Comparison of ENCODE assay signal across 26 cellular contexts in genomic region chr4:128665514-128665913, GRCh38.
"Had no signal": no experiment of that assay in that cellular context is flagged by ENCODE, and none has a peak within 500 bp of the region (broad histone marks: within the 10 kb centered on the region; RNA-seq: fewer than 3 reads in every experiment).

No MANE protein-coding gene starts in this region.

- H3K36me3 ChIP-seq: left lung, lower lobe of right lung, pancreas, prostate gland, sigmoid colon, suprapubic skin, thoracic aorta, tibial artery, upper lobe of right lung had no signal

- H3K9me3 ChIP-seq: left lung, lower lobe of right lung, pancreas, prostate gland, sigmoid colon, suprapubic skin, thoracic aorta, tibial artery, upper lobe of right lung had no signal

- H3K27ac ChIP-seq: left lung, lower lobe of right lung, pancreas, prostate gland, sigmoid colon, suprapubic skin, thoracic aorta, tibial artery, upper lobe of right lung had no signal

- ATAC-seq: left colon; left lung; lower lobe of right lung; naive thymus-derived CD8-positive, alpha-beta T cell; pancreas; right cardiac atrium; stimulated activated naive B cell treated with anti-CD40 and anti-IgM and Interleukin-4, amounts not matched to agents 10 μg/mL and 1 μg/mL and 100 μg/mL, for 72 hours; upper lobe of right lung had no signal

- DNase-seq: hypothalamus; immature natural killer cell; kidney; left colon; left lung; lower lobe of right lung; mammary epithelial cell; mesenchymal stem cell; naive thymus-derived CD8-positive, alpha-beta T cell; nucleus accumbens; pancreas; posterior cingulate gyrus; retina; right cardiac atrium; sigmoid colon; stimulated activated CD4-positive, alpha-beta T cell treated with anti-CD3 and anti-CD28 coated beads, Interleukin-12 subunit alpha, Interleukin-12 subunit beta, amount 100 ng/mL, for 4 hours; stimulated activated CD4-positive, alpha-beta T cell treated with anti-CD3 and anti-CD28 coated beads, Interleukin-15, amount 100 ng/mL, for 24 hours; stimulated activated CD4-positive, alpha-beta T cell treated with anti-CD3 and anti-CD28 coated beads, Interleukin-2, amount 100 ng/mL, for 24 hours; stimulated activated CD4-positive, alpha-beta T cell treated with anti-CD3 and anti-CD28 coated beads, Interleukin-4, amount 100 ng/mL, for 1 hour; stimulated activated naive B cell treated with anti-CD40 and anti-IgM and Interleukin-4, amounts not matched to agents 10 μg/mL and 1 μg/mL and 100 μg/mL, for 72 hours; tibial artery; trophoblast cell; upper lobe of right lung had no signal

- H3K4me3 ChIP-seq: left lung, lower lobe of right lung, pancreas, prostate gland, sigmoid colon, suprapubic skin, thoracic aorta, tibial artery, upper lobe of right lung had no signal

- H3K27me3 ChIP-seq: left lung, pancreas, sigmoid colon, suprapubic skin, tibial artery, upper lobe of right lung had no signal

- H3K4me1 ChIP-seq: left lung, upper lobe of right lung had no signal
